Comparison of ENCODE assay signal across 8 cellular contexts in the genomic region with DNA sequence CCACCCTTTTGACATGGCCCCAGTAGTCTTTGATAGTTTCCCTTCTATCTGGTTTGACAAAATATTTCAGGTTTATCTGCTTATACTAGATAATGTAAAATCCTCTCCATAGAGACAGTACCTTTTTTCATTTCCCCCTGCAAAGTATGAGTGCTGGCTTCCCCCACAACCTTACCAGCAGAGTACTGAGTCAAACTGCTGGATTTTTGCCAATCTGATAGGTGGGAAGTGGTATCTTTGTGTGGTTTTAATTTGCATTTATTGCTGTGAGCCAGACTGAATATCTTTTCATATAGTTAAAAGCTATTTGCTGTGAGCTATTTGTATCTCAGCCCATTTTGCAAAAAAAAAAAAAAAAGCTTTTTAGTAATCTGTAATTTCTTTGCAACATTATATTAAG. TPM values are rescaled to one million over a fixed set of nuclear protein-coding genes. Genes with fewer than 3 reads are reported as not detected.
DNase-seq lines count a peak whose midpoint lies in the region; TF ChIP-seq lines count a peak whose summit lies in the region.
"Had no signal": no experiment of that assay in that cellular context is flagged by ENCODE, and none has a peak within 500 bp of the region (broad histone marks: within the 10 kb centered on the region; RNA-seq: fewer than 3 reads in every experiment).

No MANE protein-coding gene starts in this region.

- peak; percentile 12 for DNase-seq in stimulated activated CD8-positive, alpha-beta memory T cell treated with anti-CD3 and anti-CD28 coated beads, Interleukin-12 subunit alpha, Interleukin-12 subunit beta, amount 100 ng/mL, for 1 hour (ENCODE audit: low read depth)
- no peak for DNase-seq in stimulated activated CD8-positive, alpha-beta memory T cell treated with anti-CD3 and anti-CD28 coated beads, Interleukin-4, amount 100 ng/mL, for 48 hours
- DNase-seq in NCI-H526 treated with DMSO at 0.1 percent for 48 hours (lab: John Stamatoyannopoulos, UW) (peak; percentile 69), choroid plexus epithelial cell (ENCODE audit: low read depth) (peak; percentile 20), occipital lobe (lab: John Stamatoyannopoulos, UW) (no peak), NCI-H2227 treated with DMSO at 0.1 percent for 48 hours (lab: John Stamatoyannopoulos, UW) (no peak)
- no peak for DNase-seq in activated T-helper 2 cell treated with anti-CD3 and anti-CD28 coated beads, Interferon-gamma antibody, Interleukin-2, Interleukin-4, amounts not matched to agents 10 μg/mL and 5 μg/mL and 100 μg/mL, durations not matched to agents 14 hours and 24 hours and 36 hours (ENCODE audit: low spot score)
- DNase-seq: effector CD8-positive, alpha-beta T cell had no signal

- H3K27ac Mint-ChIP-seq in activated T-helper 2 cell treated with anti-CD3 and anti-CD28 coated beads, Interferon-gamma antibody, Interleukin-2, Interleukin-4, amounts not matched to agents 10 μg/mL and 5 μg/mL and 100 μg/mL, durations not matched to agents 14 hours and 24 hours and 36 hours = no peak overlapping the region

- no peaks in the 10 kb centered on the region for H3K36me3 Mint-ChIP-seq in activated T-helper 2 cell treated with anti-CD3 and anti-CD28 coated beads, Interferon-gamma antibody, Interleukin-2, Interleukin-4, amounts not matched to agents 10 μg/mL and 5 μg/mL and 100 μg/mL, durations not matched to agents 14 hours and 24 hours and 36 hours (ENCODE audit: low read depth)

- peaks cover 11% of the 10 kb centered on the region for H3K27me3 Mint-ChIP-seq in activated T-helper 2 cell treated with anti-CD3 and anti-CD28 coated beads, Interferon-gamma antibody, Interleukin-2, Interleukin-4, amounts not matched to agents 10 μg/mL and 5 μg/mL and 100 μg/mL, durations not matched to agents 14 hours and 24 hours and 36 hours (ENCODE audit: low read depth)

- H3K9me3 Mint-ChIP-seq in activated T-helper 2 cell treated with anti-CD3 and anti-CD28 coated beads, Interferon-gamma antibody, Interleukin-2, Interleukin-4, amounts not matched to agents 10 μg/mL and 5 μg/mL and 100 μg/mL, durations not matched to agents 14 hours and 24 hours and 36 hours = peaks cover 22% of the 10 kb centered on the region

- TF ChIP-seq CTCF in choroid plexus epithelial cell (conservative IDR thresholded peaks at IDR 0.05; ENCODE audit: low read depth, low read length) = no peak

- no peak overlapping the region for H3K4me3 ChIP-seq in choroid plexus epithelial cell (ENCODE audit: low read depth, low read length)

- no peak overlapping the region for H3K4me3 Mint-ChIP-seq in activated T-helper 2 cell treated with anti-CD3 and anti-CD28 coated beads, Interferon-gamma antibody, Interleukin-2, Interleukin-4, amounts not matched to agents 10 μg/mL and 5 μg/mL and 100 μg/mL, durations not matched to agents 14 hours and 24 hours and 36 hours (ENCODE audit: low read depth)

- peaks cover 1% of the 10 kb centered on the region for H3K4me1 Mint-ChIP-seq in activated T-helper 2 cell treated with anti-CD3 and anti-CD28 coated beads, Interferon-gamma antibody, Interleukin-2, Interleukin-4, amounts not matched to agents 10 μg/mL and 5 μg/mL and 100 μg/mL, durations not matched to agents 14 hours and 24 hours and 36 hours (ENCODE audit: low read depth)

- intact Hi-C loops in activated T-helper 2 cell treated with anti-CD3 and anti-CD28 coated beads, Interferon-gamma antibody, Interleukin-2, Interleukin-4, amounts not matched to agents 10 μg/mL and 5 μg/mL and 100 μg/mL, durations not matched to agents 14 hours and 24 hours and 36 hours (cut with micrococcal nuclease) = no loop called here

RNA-seq across cellular contexts. Expression of gene HECTD2, which starts 32.1 kb away (rescaled TPM):
- total RNA-seq in occipital lobe = 80.8 TPM
- 6.6 and 8.2 TPM in 2 replicates for total RNA-seq in activated T-helper 2 cell treated with anti-CD3 and anti-CD28 coated beads, Interferon-gamma antibody, Interleukin-2, Interleukin-4, amounts not matched to agents 10 μg/mL and 5 μg/mL and 100 μg/mL, durations not matched to agents 14 hours and 24 hours and 36 hours

Comparison
In these comparisons a context has a peak if more than half of its experiments do, and no peak if none do; other contexts are left out.
1. DNase-seq: peak in stimulated activated CD8-positive, alpha-beta memory T cell treated with anti-CD3 and anti-CD28 coated beads, Interleukin-12 subunit alpha, Interleukin-12 subunit beta, amount 100 ng/mL, for 1 hour (single experiment), NCI-H526 treated with DMSO at 0.1 percent for 48 hours (single experiment) and choroid plexus epithelial cell (single experiment); none in stimulated activated CD8-positive, alpha-beta memory T cell treated with anti-CD3 and anti-CD28 coated beads, Interleukin-4, amount 100 ng/mL, for 48 hours (single experiment), occipital lobe (single experiment), NCI-H2227 treated with DMSO at 0.1 percent for 48 hours (single experiment) and activated T-helper 2 cell treated with anti-CD3 and anti-CD28 coated beads, Interferon-gamma antibody, Interleukin-2, Interleukin-4, amounts not matched to agents 10 μg/mL and 5 μg/mL and 100 μg/mL, durations not matched to agents 14 hours and 24 hours and 36 hours (single experiment).